In the genomic region with DNA sequence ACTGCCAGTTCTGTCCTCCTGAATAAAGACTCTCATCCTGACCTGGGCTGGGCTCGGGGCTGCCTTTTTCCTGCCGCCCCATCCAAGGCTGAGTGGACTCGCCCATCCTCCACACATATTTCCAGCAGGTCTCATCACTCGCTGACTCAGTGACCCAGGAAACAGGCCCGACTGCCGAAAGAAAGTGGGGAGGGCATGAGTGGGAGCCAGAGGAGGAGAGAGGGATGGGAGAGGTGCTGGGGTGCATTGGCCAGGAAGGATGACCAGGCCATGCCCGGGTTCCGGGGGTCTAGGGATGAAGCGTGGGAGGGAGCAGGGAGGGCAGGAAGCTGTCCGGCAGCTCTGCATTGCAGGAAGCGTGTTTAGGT, we compare ENCODE assay signal across 18 cellular contexts.
DNase-seq lines count a peak whose midpoint lies in the region; ATAC-seq, FAIRE-seq and TF ChIP-seq lines count a peak whose summit lies in the region.
"Had no signal": no experiment of that assay in that cellular context is flagged by ENCODE, and none has a peak within 500 bp of the region (broad histone marks: within the 10 kb centered on the region; RNA-seq: fewer than 3 reads in every experiment).

No MANE protein-coding gene starts in this region.

- peaks cover 8% of the 10 kb centered on the region for H3K4me1 Mint-ChIP-seq in astrocyte (ENCODE audit: low read depth, unreplicated experiment)
- H3K4me1 Mint-ChIP-seq: activated naive CD4-positive, alpha-beta T cell treated with anti-CD3 and anti-CD28 coated beads, Interleukin-2, amount 50 U/mL, for 24 hours had no signal

- no peak for TF ChIP-seq CTCF in astrocyte (IDR thresholded peaks at IDR 0.05; ENCODE audit: insufficient read depth, low read depth, low read length)
- TF ChIP-seq CTCF in left lung (IDR thresholded peaks at IDR 0.05): no peak
- TF ChIP-seq CTCF in lower lobe of right lung (IDR thresholded peaks at IDR 0.05): no peak
- no peak for TF ChIP-seq CTCF in GM10248 (IDR thresholded peaks at IDR 0.05; ENCODE audit: control extremely low read depth, extremely low read depth, low read depth, missing control alignments)

- intact Hi-C loops in left lung (cut with DNase I) (no loop called here), lower lobe of right lung (cut with DNase I) (no loop called here)

- H3K9me3 ChIP-seq in astrocyte (ENCODE audit: insufficient read depth, low read depth, low read length): peaks cover 3% of the 10 kb centered on the region
- no peaks in the 10 kb centered on the region for H3K9me3 ChIP-seq in left lung
- H3K9me3 ChIP-seq in lower lobe of right lung: no peaks in the 10 kb centered on the region

- H3K27ac ChIP-seq in ACC112 (ENCODE audit: low read depth, low read length): peak overlapping the region; percentile 24; the same call in 1 of the 2 replicates
- H3K27ac ChIP-seq in astrocyte (ENCODE audit: low read depth, low read length): peak overlapping the region; percentile 76
- no peak overlapping the region for H3K27ac ChIP-seq in left lung
- no peak overlapping the region for H3K27ac ChIP-seq in lower lobe of right lung

- no peak for FAIRE-seq in astrocyte (lab: Jason Lieb, UNC)

- POLR2A ChIA-PET in GM10248 (lab: Yijun Ruan, JAX): no interaction called here

- H3K27ac Mint-ChIP-seq in astrocyte (ENCODE audit: unreplicated experiment): peak overlapping the region; percentile 77
- H3K27ac Mint-ChIP-seq: activated CD8-positive, alpha-beta T cell treated with anti-CD3 and anti-CD28 coated beads, Interleukin-2, amount 10 ng/mL, durations not matched to agents 7 days and 5 days; activated naive CD4-positive, alpha-beta T cell treated with anti-CD3 and anti-CD28 coated beads, Interleukin-2, amount 50 U/mL, for 24 hours had no signal

- H3K4me2 ChIP-seq in astrocyte (ENCODE audit: low read length): peak overlapping the region; percentile 70

- H3K27me3 ChIP-seq in ACC112 (ENCODE audit: insufficient read depth, low read length) (no peaks in the 10 kb centered on the region), astrocyte (ENCODE audit: insufficient read depth, low read length) (no peaks in the 10 kb centered on the region), left lung (peaks cover 0 to 29% of the 10 kb centered on the region in 2 donors), lower lobe of right lung (ENCODE audit: low read depth) (peaks cover 3% of the 10 kb centered on the region)

- H2AFZ ChIP-seq in ACC112 (ENCODE audit: low read length, unreplicated experiment): peak overlapping the region; percentile 84
- peak overlapping the region; percentile 49 for H2AFZ ChIP-seq in astrocyte (ENCODE audit: low read depth, low read length)

- H3K4me3 ChIP-seq in ACC112 (ENCODE audit: low read depth, low read length) (no peak overlapping the region), astrocyte (ENCODE audit: insufficient read depth, low read depth, low read length) (no peak overlapping the region), left lung (no peak overlapping the region), lower lobe of right lung (no peak overlapping the region)

- DNase-seq in HPDE6-E6E7 (ENCODE audit: extremely low spot score): peak; percentile 63
- DNase-seq in astrocyte (ENCODE audit: low read depth): peak; percentile 78
- DNase-seq in left lung: peak; percentile 20 to 36
- no peak for DNase-seq in NOMO-1 treated with DMSO at 0.1 percent for 48 hours (lab: John Stamatoyannopoulos, UW; ENCODE audit: unreplicated experiment)
- no peak for DNase-seq in lower lobe of right lung
- no peak for DNase-seq in GM10248 (ENCODE audit: extremely low spot score)
- DNase-seq: activated CD8-positive, alpha-beta T cell treated with anti-CD3 and anti-CD28 coated beads, Interleukin-2, amount 10 ng/mL, durations not matched to agents 7 days and 5 days; AML-193; DMS 273 treated with DMSO at 0.1 percent for 48 hours; KBM-7; mesendoderm; NCI-H1694; nucleus accumbens; stimulated activated CD4-positive, alpha-beta T cell treated with anti-CD3 and anti-CD28 coated beads, Interleukin-15, amount 100 ng/mL, for 24 hours had no signal

- H3K79me2 ChIP-seq in ACC112 (ENCODE audit: control insufficient read depth, insufficient read depth, low read length, unreplicated experiment) (peaks cover 4% of the 10 kb centered on the region), astrocyte (ENCODE audit: insufficient read depth, low read length) (no peaks in the 10 kb centered on the region)

- peak overlapping the region; percentile 50 for H3K4me3 Mint-ChIP-seq in astrocyte (ENCODE audit: unreplicated experiment)
- H3K4me3 Mint-ChIP-seq: activated CD8-positive, alpha-beta T cell treated with anti-CD3 and anti-CD28 coated beads, Interleukin-2, amount 10 ng/mL, durations not matched to agents 7 days and 5 days; activated naive CD4-positive, alpha-beta T cell treated with anti-CD3 and anti-CD28 coated beads, Interleukin-2, amount 50 U/mL, for 24 hours had no signal

- H4K20me1 ChIP-seq in astrocyte (ENCODE audit: insufficient read depth, low read length): no peaks in the 10 kb centered on the region

- ATAC-seq in left lung (no peak), HG03108 (IDR thresholded peaks at IDR 0.05; ENCODE audit: unreplicated experiment) (no peak), lower lobe of right lung (no peak)
- ATAC-seq: activated CD8-positive, alpha-beta T cell treated with anti-CD3 and anti-CD28 coated beads, Interleukin-2, amount 10 ng/mL, durations not matched to agents 7 days and 5 days; esophagus mucosa had no signal

- no peaks in the 10 kb centered on the region for H3K36me3 ChIP-seq in ACC112 (ENCODE audit: insufficient read depth, low read length)
- H3K36me3 ChIP-seq in astrocyte (ENCODE audit: insufficient read depth, low read length): peaks cover 3% of the 10 kb centered on the region
- H3K36me3 ChIP-seq in left lung: no peaks in the 10 kb centered on the region
- no peaks in the 10 kb centered on the region for H3K36me3 ChIP-seq in lower lobe of right lung

- H3K27me3 Mint-ChIP-seq in astrocyte (ENCODE audit: low read depth, unreplicated experiment): peaks cover 4% of the 10 kb centered on the region

- H3K9me3 Mint-ChIP-seq in astrocyte (ENCODE audit: unreplicated experiment): peaks cover 8% of the 10 kb centered on the region
- H3K9me3 Mint-ChIP-seq: activated naive CD4-positive, alpha-beta T cell treated with anti-CD3 and anti-CD28 coated beads, Interleukin-2, amount 50 U/mL, for 24 hours had no signal

- H3K4me1 ChIP-seq in ACC112 (ENCODE audit: control insufficient read depth, insufficient read depth, low read length, unreplicated experiment) (peaks cover 17% of the 10 kb centered on the region), astrocyte (ENCODE audit: insufficient read depth, low read length) (peaks cover 18% of the 10 kb centered on the region), left lung (no peaks in the 10 kb centered on the region), lower lobe of right lung (no peaks in the 10 kb centered on the region)

- CTCF ChIA-PET in GM10248 (lab: Yijun Ruan, JAX): no interaction called here

- peaks cover 3% of the 10 kb centered on the region for H3K36me3 Mint-ChIP-seq in astrocyte (ENCODE audit: low read depth, unreplicated experiment)
- H3K36me3 Mint-ChIP-seq: activated naive CD4-positive, alpha-beta T cell treated with anti-CD3 and anti-CD28 coated beads, Interleukin-2, amount 50 U/mL, for 24 hours had no signal

- peak overlapping the region; percentile 57 for H3K9ac ChIP-seq in astrocyte (ENCODE audit: low read length)

Comparison
In these comparisons a context has a peak if more than half of its experiments do, and no peak if none do; other contexts are left out.
1. H3K27ac ChIP-seq: peak in ACC112 (single experiment) and astrocyte (single experiment); none in left lung (0 of 2) and lower lobe of right lung (single experiment).
2. DNase-seq: peak in HPDE6-E6E7 (single experiment), astrocyte (single experiment) and left lung (2 of 2); none in NOMO-1 treated with DMSO at 0.1 percent for 48 hours (single experiment), lower lobe of right lung (single experiment) and GM10248 (single experiment).